9 cellular contexts compared by ENCODE assay signal in the genomic region with DNA sequence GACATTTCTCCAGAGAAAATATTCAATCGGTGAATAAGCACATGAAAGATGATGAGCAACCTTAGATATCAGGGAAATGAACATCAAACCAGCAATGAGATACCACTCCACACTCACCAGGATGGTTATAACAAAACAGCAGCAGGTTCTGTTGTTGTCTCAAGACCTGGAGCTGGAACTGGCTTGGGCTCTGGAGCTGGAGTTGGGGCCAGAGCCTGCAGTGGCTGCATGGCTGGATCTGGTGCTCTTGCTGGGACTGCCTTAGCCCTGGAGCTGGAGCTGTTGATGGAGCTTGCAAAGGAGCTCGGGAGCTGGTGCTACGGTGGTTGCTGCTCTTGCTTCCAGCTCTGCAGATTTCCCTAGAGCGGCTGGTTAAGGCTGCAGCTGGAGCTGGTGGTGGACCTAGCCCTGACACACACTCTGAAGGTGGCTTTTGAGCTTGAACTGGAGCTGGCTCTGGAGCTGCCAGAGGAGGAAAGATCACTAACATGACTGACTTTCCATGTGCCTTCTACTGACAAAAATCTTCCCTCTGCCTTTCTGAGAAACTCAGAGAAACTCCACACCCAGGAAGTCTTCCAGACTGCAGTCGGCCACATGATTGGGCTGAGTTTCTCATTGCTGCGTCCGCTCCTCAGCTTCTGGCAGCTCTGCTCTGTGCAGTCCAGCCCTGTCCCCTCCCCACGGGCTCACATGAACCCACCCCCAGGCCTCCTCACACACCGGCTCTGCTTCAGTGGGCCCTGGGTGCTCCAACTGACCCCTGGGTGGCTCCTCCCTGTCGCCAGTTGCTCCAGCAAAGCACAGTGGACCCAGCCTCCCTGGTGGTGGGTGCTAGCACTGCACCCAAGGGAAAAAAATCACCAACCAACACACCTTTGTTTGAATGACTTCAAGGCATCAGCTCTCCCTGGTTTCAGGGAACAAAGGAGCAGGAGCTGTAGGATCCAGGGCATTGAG.
DNase-seq lines count a peak whose midpoint lies in the region; ATAC-seq, FAIRE-seq and TF ChIP-seq lines count a peak whose summit lies in the region.
"Had no signal": no experiment of that assay in that cellular context is flagged by ENCODE, and none has a peak within 500 bp of the region (broad histone marks: within the 10 kb centered on the region; RNA-seq: fewer than 3 reads in every experiment).

No MANE protein-coding gene starts in this region.

- no peak for ATAC-seq in gastroesophageal sphincter

- DNase-seq in NCI-H1436 (lab: John Stamatoyannopoulos, UW) (peak; percentile 31), NCI-H1436 treated with DMSO at 0.1 percent for 48 hours (lab: John Stamatoyannopoulos, UW) (no peak), H7 (peak; percentile 69), SK-MEL-5 (ENCODE audit: low read depth, low spot score) (peak; percentile 71), kidney glomerular epithelial cell (lab: John Stamatoyannopoulos, UW) (peak; percentile 42), GM19239 (ENCODE audit: insufficient read length, low spot score) (no peak), tibial nerve (ENCODE audit: low spot score in 2 of 2) (no peak)

- H3K36me3 ChIP-seq in H7 (replicated peaks; ENCODE audit: control insufficient read depth, insufficient read depth, low read length) (no peaks in the 10 kb centered on the region), gastroesophageal sphincter (no peaks in the 10 kb centered on the region), tibial nerve (no peaks in the 10 kb centered on the region)
- H3K36me3 ChIP-seq: BLaER1 treated with 17β-estradiol and CSF1 and Interleukin-3, amounts not matched to agents 10 nM and 100 nM had no signal

- no peak for TF ChIP-seq EP300 in gastroesophageal sphincter (IDR thresholded peaks at IDR 0.05)
- no peak for TF ChIP-seq EP300 in tibial nerve (IDR thresholded peaks at IDR 0.05)

- H3K9me3 ChIP-seq in gastroesophageal sphincter (no peaks in the 10 kb centered on the region), tibial nerve (no peaks in the 10 kb centered on the region)
- H3K9me3 ChIP-seq: BLaER1 treated with 17β-estradiol and CSF1 and Interleukin-3, amounts not matched to agents 10 nM and 100 nM had no signal

- H3K4me1 ChIP-seq in gastroesophageal sphincter: no peaks in the 10 kb centered on the region
- H3K4me1 ChIP-seq in tibial nerve: no peaks in the 10 kb centered on the region
- H3K4me1 ChIP-seq: BLaER1 treated with 17β-estradiol and CSF1 and Interleukin-3, amounts not matched to agents 10 nM and 100 nM had no signal

- H3K27me3 ChIP-seq in H7 (ENCODE audit: control insufficient read depth, insufficient read depth, low read length): no peaks in the 10 kb centered on the region
- peaks cover 11% of the 10 kb centered on the region for H3K27me3 ChIP-seq in gastroesophageal sphincter
- H3K27me3 ChIP-seq in tibial nerve: no peaks in the 10 kb centered on the region
- H3K27me3 ChIP-seq: BLaER1 treated with 17β-estradiol and CSF1 and Interleukin-3, amounts not matched to agents 10 nM and 100 nM had no signal

- in situ Hi-C loops in SK-MEL-5 (cut with HindIII; ENCODE audit: low pct_unique_long_range_greater_than_20kb, low sequenced_read_pairs): no loop called here

- FAIRE-seq in GM19239 (lab: Jason Lieb, UNC): no peak

- 88 to 100% methylated on average over 1 to 4 of the region's 10 CpGs for whole genome bisulfite sequencing in gastroesophageal sphincter (ENCODE audit: low coverage in 1 of 2), 2 donors
- 77 to 83% methylated on average over 10 of the region's 10 CpGs for WGBS in tibial nerve, 2 donors

- H3K27ac ChIP-seq in gastroesophageal sphincter (no peak overlapping the region), tibial nerve (no peak overlapping the region)
- H3K27ac ChIP-seq: BLaER1 treated with 17β-estradiol and CSF1 and Interleukin-3, amounts not matched to agents 10 nM and 100 nM had no signal

- no peak for TF ChIP-seq CTCF in gastroesophageal sphincter (IDR thresholded peaks at IDR 0.05)
- TF ChIP-seq CTCF in tibial nerve (IDR thresholded peaks at IDR 0.05): peak in 2 of 5 experiments; percentile 10 to 14

- no peak overlapping the region for H3K4me3 ChIP-seq in H7 (ENCODE audit: insufficient read depth, low read depth, low read length)
- no peak overlapping the region for H3K4me3 ChIP-seq in gastroesophageal sphincter
- H3K4me3 ChIP-seq in tibial nerve: no peak overlapping the region
- H3K4me3 ChIP-seq: BLaER1 treated with 17β-estradiol and CSF1 and Interleukin-3, amounts not matched to agents 10 nM and 100 nM had no signal

- no peak for TF ChIP-seq POLR2A in gastroesophageal sphincter (IDR thresholded peaks at IDR 0.05)
- TF ChIP-seq POLR2A in tibial nerve (IDR thresholded peaks at IDR 0.05): no peak

Comparison
In these comparisons a context has a peak if more than half of its experiments do, and no peak if none do; other contexts are left out.
1. DNase-seq: peak in NCI-H1436 (single experiment), H7 (single experiment), SK-MEL-5 (single experiment) and kidney glomerular epithelial cell (single experiment); none in NCI-H1436 treated with DMSO at 0.1 percent for 48 hours (single experiment), GM19239 (single experiment) and tibial nerve (0 of 2).